In genomic region chr19:49883094-49883493, GRCh38 we compare ENCODE assay signal across 27 cellular contexts. TPM values are rescaled to one million over a fixed set of nuclear protein-coding genes. Genes with fewer than 3 reads are reported as not detected.
"Had no signal": no experiment of that assay in that cellular context is flagged by ENCODE, and none has a peak within 500 bp of the region (broad histone marks: within the 10 kb centered on the region; RNA-seq: fewer than 3 reads in every experiment).

No MANE protein-coding gene starts in this region.

- H3K27ac Mint-ChIP-seq: memory B cell, natural killer cell, type B pancreatic cell had no signal

- H3K4me3 Mint-ChIP-seq: memory B cell, natural killer cell, type B pancreatic cell had no signal

- H3K36me3 Mint-ChIP-seq: natural killer cell had no signal

- H3K27me3 Mint-ChIP-seq: effector memory CD8-positive, alpha-beta T cell; memory B cell; type B pancreatic cell had no signal

- H3K27me3 ChIP-seq: gastrocnemius medialis, right atrium auricular region, testis, tibial artery had no signal

- H3K9me3 Mint-ChIP-seq: effector memory CD8-positive, alpha-beta T cell; memory B cell; natural killer cell; type B pancreatic cell had no signal

- H3K4me2 ChIP-seq: smooth muscle cell had no signal

- DNase-seq: cortex of kidney; effector memory CD8-positive, alpha-beta T cell; erythroblast; gastrocnemius medialis; head of caudate nucleus; natural killer cell; nucleus accumbens; stimulated activated CD4-positive, alpha-beta T cell treated with anti-CD3 and anti-CD28 coated beads, Interleukin-12 subunit alpha, Interleukin-12 subunit beta, amount 100 ng/mL, for 4 hours; stimulated activated CD4-positive, alpha-beta T cell treated with anti-CD3 and anti-CD28 coated beads, Interleukin-1b, Interleukin-23, amount 100 ng/mL, for 48 hours; stimulated activated CD4-positive, alpha-beta T cell treated with anti-CD3 and anti-CD28 coated beads, Interleukin-4, amount 100 ng/mL, for 1 hour; stimulated activated CD8-positive, alpha-beta memory T cell treated with anti-CD3 and anti-CD28 coated beads, Interleukin-4, amount 100 ng/mL, for 48 hours; stimulated activated naive CD8-positive, alpha-beta T cell treated with anti-CD3 and anti-CD28 coated beads, Interleukin-15, Interleukin-2, amounts not matched to agents 100 U/mL and 50 U/mL, for 24 hours; substantia nigra; testis; tibial artery had no signal

- H3K27ac ChIP-seq: gastrocnemius medialis, prostate gland, right atrium auricular region, testis, tibial artery had no signal

- H3K9me3 ChIP-seq: gastrocnemius medialis, prostate gland, right atrium auricular region, testis, tibial artery had no signal

- H3K4me3 ChIP-seq: gastrocnemius medialis, lung, prostate gland, right atrium auricular region, smooth muscle cell, testis, tibial artery had no signal

- ATAC-seq: effector memory CD8-positive, alpha-beta T cell; gastrocnemius medialis; left lobe of liver; natural killer cell; sciatic nerve; stimulated activated naive CD8-positive, alpha-beta T cell treated with anti-CD3 and anti-CD28 coated beads, Interleukin-15, Interleukin-2, amounts not matched to agents 100 U/mL and 50 U/mL, for 24 hours had no signal

- FAIRE-seq: endometrium, kidney had no signal

RNA-seq across cellular contexts. Expression of gene IL4I1, which starts 13.6 kb away (rescaled TPM):
- total RNA-seq: osteocyte, smooth muscle cell had no signal
- polyA plus RNA-seq: neural cell had no signal
